23 cellular contexts compared by ENCODE assay signal in the genomic region with DNA sequence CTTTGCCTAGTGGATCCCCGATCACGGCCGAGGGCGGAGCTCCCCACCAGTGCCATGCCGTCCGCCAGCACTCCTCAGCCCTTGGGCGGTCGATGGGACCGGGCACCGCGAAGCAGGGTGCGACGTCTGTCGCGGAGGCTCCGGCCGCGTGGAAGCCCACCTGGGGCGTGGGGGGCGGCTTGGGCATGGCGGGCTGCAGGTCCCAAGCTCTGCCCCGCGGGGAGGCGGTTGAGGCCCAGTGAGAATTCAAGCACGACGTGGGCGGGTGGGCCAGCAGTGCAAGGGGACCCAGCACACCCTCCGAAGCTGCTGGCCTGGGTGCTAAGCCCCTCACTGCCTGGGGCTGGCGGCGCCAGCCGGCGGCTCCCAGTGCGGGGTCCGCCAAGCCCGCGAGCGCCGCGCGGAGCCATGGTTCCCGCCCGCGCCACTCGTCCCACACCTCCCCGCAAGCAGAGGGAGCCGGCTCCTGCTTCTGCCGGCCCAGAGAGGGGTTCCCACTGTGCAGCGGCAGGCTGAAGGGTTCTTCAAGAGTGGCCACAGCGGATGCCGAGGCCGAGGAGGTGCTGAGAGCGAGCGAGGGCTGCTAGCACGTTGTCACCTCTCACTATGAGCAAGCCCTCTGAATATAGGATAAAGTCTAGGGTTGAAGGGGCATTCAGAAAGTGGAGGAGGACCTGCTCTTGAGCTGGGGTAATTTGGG.
"Had no signal": no experiment of that assay in that cellular context is flagged by ENCODE, and none has a peak within 500 bp of the region (broad histone marks: within the 10 kb centered on the region; RNA-seq: fewer than 3 reads in every experiment).

No MANE protein-coding gene starts in this region.

- H2AFZ ChIP-seq: hepatocyte had no signal

- H3K4me2 ChIP-seq: hepatocyte had no signal

- H3K27me3 ChIP-seq: hepatocyte had no signal

- H3K9me3 ChIP-seq: esophagus muscularis mucosa, gastroesophageal sphincter, heart left ventricle had no signal

- H3K4me3 ChIP-seq: coronary artery, dorsolateral prefrontal cortex, esophagus muscularis mucosa, gastroesophageal sphincter, heart left ventricle, hepatocyte, left lung, lung had no signal

- H3K4me1 ChIP-seq: esophagus muscularis mucosa, foreskin keratinocyte, gastroesophageal sphincter, heart left ventricle, left lung had no signal

- H3K36me3 ChIP-seq: esophagus muscularis mucosa, gastroesophageal sphincter, heart left ventricle, left lung had no signal

- H3K27ac ChIP-seq: coronary artery, dorsolateral prefrontal cortex, esophagus muscularis mucosa, foreskin keratinocyte, gastroesophageal sphincter, heart left ventricle, hepatocyte, left lung had no signal

- FAIRE-seq: colon, endothelial cell of umbilical vein, frontal cortex had no signal

- DNase-seq: dermis blood vessel endothelial cell; dorsolateral prefrontal cortex; effector CD4-positive, alpha-beta T cell; effector memory CD4-positive, alpha-beta T cell; foreskin keratinocyte; hypothalamus; immature natural killer cell; islet precursor cell; left cardiac atrium; left lung; left ventricle myocardium superior; mammary epithelial cell; mesendoderm; midbrain had no signal

- ATAC-seq: foreskin keratinocyte, gastroesophageal sphincter, heart left ventricle, left cardiac atrium, left lung, left ventricle myocardium superior had no signal
